ENCODE assay signal across 8 cellular contexts in genomic region chr10:73965267-73965889, GRCh38. TPM values are rescaled to one million over a fixed set of nuclear protein-coding genes. Genes with fewer than 3 reads are reported as not detected.
DNase-seq lines count a peak whose midpoint lies in the region; ATAC-seq and TF ChIP-seq lines count a peak whose summit lies in the region.
"Not testable (repeated sequence)": the region's sequence is repeated elsewhere in the genome, so short reads cannot be mapped to it uniquely, and the experiment has no call there.

No MANE protein-coding gene starts in this region.

- TF ChIP-seq POLR2A in heart left ventricle (IDR thresholded peaks at IDR 0.05); ovary (IDR thresholded peaks at IDR 0.05); testis (IDR thresholded peaks at IDR 0.05): not testable (repeated sequence)

- peak overlapping the region; percentile 68 to 92 (median 86) for H3K27ac ChIP-seq in heart left ventricle
- H3K27ac ChIP-seq in lower lobe of right lung, result peak overlapping the region; percentile 78
- peak overlapping the region; percentile 34 to 46 for H3K27ac ChIP-seq in ovary
- peak overlapping the region; percentile 14 to 65 for H3K27ac ChIP-seq in testis

- WGBS in heart left ventricle, 4 donors, result 73 to 81% (median 79%) methylated on average over 12 of the region's 12 CpGs
- WGBS in ovary, 3 donors, result 77 to 86% (median 78%) methylated on average over 12 of the region's 12 CpGs
- 85 to 87% methylated on average over 12 of the region's 12 CpGs for WGBS in testis, 2 donors

- not testable (repeated sequence) for ATAC-seq in WTC11, lower lobe of right lung
- ATAC-seq in heart left ventricle, result peak in 1 of 4 donors; percentile 23

- H3K9me3 ChIP-seq in heart left ventricle, lower lobe of right lung, ovary, testis: not testable (repeated sequence)

- H3K27me3 ChIP-seq in heart left ventricle; lower lobe of right lung (ENCODE audit: low read depth); ovary; testis: not testable (repeated sequence)

- H3K36me3 Mint-ChIP-seq in WTC11; dendritic cell treated with granulocyte-macrophage colony-stimulating factor and Interleukin-4, amounts not matched to agents 40 ng/mL and 50 ng/mL, for 4 days (ENCODE audit: low read depth): not testable (repeated sequence)

- not testable (repeated sequence) for DNase-seq in AG04449 (ENCODE audit: low read depth, low spot score); WTC11 (ENCODE audit: low spot score); lower lobe of right lung; ovary
- peak in 1 of 5 donors; percentile 38 for DNase-seq in heart left ventricle
- DNase-seq in testis, result peak; percentile 7

- not testable (repeated sequence) for TF ChIP-seq RAD21 in Ishikawa (IDR thresholded peaks at IDR 0.05; ENCODE audit: low read depth)

- TF ChIP-seq CTCF in AG04449 (IDR thresholded peaks at IDR 0.05; ENCODE audit: insufficient read depth, low read length, missing control alignments); WTC11 (IDR thresholded peaks at IDR 0.05); heart left ventricle (IDR thresholded peaks at IDR 0.05); lower lobe of right lung (IDR thresholded peaks at IDR 0.05); ovary (IDR thresholded peaks at IDR 0.05); testis (IDR thresholded peaks at IDR 0.05): not testable (repeated sequence)

- intact Hi-C loops in dendritic cell treated with granulocyte-macrophage colony-stimulating factor and Interleukin-4, amounts not matched to agents 40 ng/mL and 50 ng/mL, for 4 days (cut with micrococcal nuclease); lower lobe of right lung (cut with DNase I); ovary (cut with DNase I); testis (cut with DNase I; ENCODE audit: low total_unique reads): not testable (repeated sequence)
- intact Hi-C loops in heart left ventricle (cut with DNase I), result loop anchor here in 1 of 10 donors (5.0 kb wide), 1 partner anchor 117 kb away; no protein-coding TSS in a partner anchor

- not testable (repeated sequence) for H3K36me3 ChIP-seq in heart left ventricle; lower lobe of right lung; ovary; testis (ENCODE audit: low read depth, missing control alignments)

- H3K4me3 ChIP-seq in AG04449 (ENCODE audit: low read depth, low read length), result peak overlapping the region; percentile 12
- peak overlapping the region in 8 of 12 donors; percentile 6 to 37 (median 20) for H3K4me3 ChIP-seq in heart left ventricle
- not testable (repeated sequence) for H3K4me3 ChIP-seq in lower lobe of right lung, ovary, testis

- H3K27ac Mint-ChIP-seq in WTC11, result peak overlapping the region; percentile 100
- H3K27ac Mint-ChIP-seq in dendritic cell treated with granulocyte-macrophage colony-stimulating factor and Interleukin-4, amounts not matched to agents 40 ng/mL and 50 ng/mL, for 4 days, result peak overlapping the region; percentile 78

- POLR2A ChIA-PET in AG04449 (lab: Yijun Ruan, JAX), result interaction anchor here (1.0 to 1.8 kb wide), 7 partner anchors 32 to 211 kb away, joined by 3 to 10 read pairs (median 4); partner anchors contain the start of gene VCL
- POLR2A ChIA-PET in WTC11 (lab: Charles Lee), result interaction anchor here (0.9 to 6.8 kb wide), 5 partner anchors 29 to 60 kb away, joined by 3 to 140 read pairs (median 6); partner anchors contain the start of gene VCL

- peaks cover 0 to 36% (median 25%) of the 10 kb centered on the region in 12 donors for H3K4me1 ChIP-seq in heart left ventricle
- peaks cover 21% of the 10 kb centered on the region for H3K4me1 ChIP-seq in lower lobe of right lung
- H3K4me1 ChIP-seq in ovary (ENCODE audit: insufficient read depth), result peaks cover 17% of the 10 kb centered on the region
- H3K4me1 ChIP-seq in testis, result peaks cover 40% of the 10 kb centered on the region

- peaks cover 65% of the 10 kb centered on the region for H3K4me1 Mint-ChIP-seq in WTC11
- peaks cover 46% of the 10 kb centered on the region for H3K4me1 Mint-ChIP-seq in dendritic cell treated with granulocyte-macrophage colony-stimulating factor and Interleukin-4, amounts not matched to agents 40 ng/mL and 50 ng/mL, for 4 days (ENCODE audit: low read depth)

- peak overlapping the region; percentile 59 for H3K4me3 Mint-ChIP-seq in WTC11
- not testable (repeated sequence) for H3K4me3 Mint-ChIP-seq in dendritic cell treated with granulocyte-macrophage colony-stimulating factor and Interleukin-4, amounts not matched to agents 40 ng/mL and 50 ng/mL, for 4 days

- H3K9me3 Mint-ChIP-seq in WTC11; dendritic cell treated with granulocyte-macrophage colony-stimulating factor and Interleukin-4, amounts not matched to agents 40 ng/mL and 50 ng/mL, for 4 days: not testable (repeated sequence)

- CTCF ChIA-PET in AG04449 (lab: Yijun Ruan, JAX) (interaction anchor here (1.2 to 5.2 kb wide), 5 partner anchors 8 to 86 kb away, joined by 4 to 36 read pairs (median 5); no protein-coding TSS in a partner anchor), WTC11 (lab: Charles Lee) (interaction anchor here (1.0 to 5.3 kb wide), 7 partner anchors 8 to 79 kb away, joined by 3 to 33 read pairs (median 6); partner anchors contain the start of gene VCL)

- not testable (repeated sequence) for TF ChIP-seq EP300 in Ishikawa (IDR thresholded peaks at IDR 0.05; ENCODE audit: borderline replicate concordance); ovary (IDR thresholded peaks at IDR 0.05)

- H3K27me3 Mint-ChIP-seq in WTC11 (ENCODE audit: low read depth); dendritic cell treated with granulocyte-macrophage colony-stimulating factor and Interleukin-4, amounts not matched to agents 40 ng/mL and 50 ng/mL, for 4 days: not testable (repeated sequence)

TF ChIP-seq in Ishikawa, 13 proteins besides CTCF, POLR2A, EP300 and RAD21:
- TF ChIP-seq ZBTB7A (IDR thresholded peaks at IDR 0.05; ENCODE audit: low read depth) (0 out of 2 replicates have a peak, but pooled peaks have one; percentile 46), TAF1 (IDR thresholded peaks at IDR 0.05; ENCODE audit: low read depth) (0 out of 2 replicates have a peak, but pooled peaks have one; percentile 2)

TF ChIP-seq in WTC11, 78 proteins besides CTCF, POLR2A, EP300 and RAD21 (continues in another document):
- TF ChIP-seq AR (CRISPR knock-in tag; IDR thresholded peaks at IDR 0.05), result peak; percentile 72; the same call in 1 of the 2 replicates

RNA-seq across cellular contexts. Expression of gene VCL, which starts 32.5 kb away (rescaled TPM):
- 225 to 236 TPM (median 234 TPM) in 3 replicates for total RNA-seq in WTC11 (2021)
- total RNA-seq in heart left ventricle, result 100 to 1,000 TPM; 215 to 543 (median 273) TPM
- polyA plus RNA-seq in heart left ventricle, result 100 to 1,000 TPM in 1 of 2 donors, 10 to 100 TPM in 1; 84.5 to 363 TPM
- total RNA-seq in lower lobe of right lung, result 106 TPM
- total RNA-seq in ovary, result 100 to 1,000 TPM in 5 of 7 donors, 10 to 100 TPM in 2; 44.6 to 189 (median 114) TPM
- 100 to 1,000 TPM in 1 of 2 donors, 10 to 100 TPM in 1; 43.3 to 158 TPM for polyA plus RNA-seq in ovary
- total RNA-seq in testis, result 100 to 1,000 TPM; 267 to 272 TPM
- 106 TPM for polyA plus RNA-seq in testis (ENCODE audit: insufficient read depth, low read depth, low replicate concordance)

RNA-seq across cellular contexts. Expression of gene PLAU, which starts 54.4 kb away (rescaled TPM):
- total RNA-seq in WTC11 (2021), result 15.0 to 18.0 TPM (median 16.2 TPM) in 3 replicates
- 10 to 100 TPM in 5 of 9 donors, 1 to 10 TPM in 4; 7.8 to 68.1 (median 10.3) TPM for total RNA-seq in heart left ventricle
- polyA plus RNA-seq in heart left ventricle, result 10 to 100 TPM in 1 of 2 donors, 1 to 10 TPM in 1; 3.3 to 11.8 TPM
- total RNA-seq in lower lobe of right lung, result 29.0 TPM
- 1 to 10 TPM in 4 of 7 donors, under 1 TPM in 3; 0.24 to 7.6 (median 4.6) TPM for total RNA-seq in ovary
- 10 to 100 TPM in 1 of 2 donors, 1 to 10 TPM in 1; 1.7 to 12.6 TPM for polyA plus RNA-seq in ovary
- total RNA-seq in testis, result 1 to 10 TPM in 1 of 2 donors, under 1 TPM in 1; 0.87 to 1.7 TPM
- 13.6 TPM for polyA plus RNA-seq in testis (ENCODE audit: insufficient read depth, low read depth, low replicate concordance)
